Comparison of ENCODE assay signal across 16 cellular contexts in genomic region chr14:74929242-74929641, GRCh38. TPM values are rescaled to one million over a fixed set of nuclear protein-coding genes. Genes with fewer than 3 reads are reported as not detected.
DNase-seq lines count a peak whose midpoint lies in the region; ATAC-seq and TF ChIP-seq lines count a peak whose summit lies in the region.
"Had no signal": no experiment of that assay in that cellular context is flagged by ENCODE, and none has a peak within 500 bp of the region (broad histone marks: within the 10 kb centered on the region; RNA-seq: fewer than 3 reads in every experiment).

No MANE protein-coding gene starts in this region.

- H3K9me3 ChIP-seq in BLaER1 treated with 17β-estradiol and CSF1 and Interleukin-3, amounts not matched to agents 10 nM and 100 nM (replicated peaks in 1 of 11) = no peaks in the 10 kb centered on the region
- H3K9me3 ChIP-seq in T-helper 17 cell (ENCODE audit: control insufficient read depth, low read length, poor library complexity, severe bottlenecking) = no peaks in the 10 kb centered on the region
- H3K9me3 ChIP-seq in smooth muscle cell (replicated peaks; ENCODE audit: low read depth) = no peaks in the 10 kb centered on the region

- peak overlapping the region; percentile 16 for H3K27ac Mint-ChIP-seq in T-helper 17 cell
- H3K27ac Mint-ChIP-seq: CD4-positive, alpha-beta T cell; HFFc6 had no signal

- peaks cover 32% of the 10 kb centered on the region for H3K27me3 Mint-ChIP-seq in T-helper 17 cell

- WGBS in smooth muscle cell (ENCODE audit: low lambda C conversion rate) = 81% methylated on average over 6 of the region's 6 CpGs

- H3K27me3 ChIP-seq in BLaER1 treated with 17β-estradiol and CSF1 and Interleukin-3, amounts not matched to agents 10 nM and 100 nM = no peaks in the 10 kb centered on the region
- H3K27me3 ChIP-seq in smooth muscle cell (ENCODE audit: low read depth) = peaks cover 18% of the 10 kb centered on the region

- H3K79me2 ChIP-seq in smooth muscle cell (ENCODE audit: low read depth) = no peaks in the 10 kb centered on the region

- peaks cover 12% of the 10 kb centered on the region for H3K4me1 Mint-ChIP-seq in T-helper 17 cell

- H3K36me3 ChIP-seq in BLaER1 treated with 17β-estradiol and CSF1 and Interleukin-3, amounts not matched to agents 10 nM and 100 nM = no peaks in the 10 kb centered on the region
- no peaks in the 10 kb centered on the region for H3K36me3 ChIP-seq in smooth muscle cell (ENCODE audit: low read depth)

- H3K27ac ChIP-seq in BLaER1 treated with 17β-estradiol and CSF1 and Interleukin-3, amounts not matched to agents 10 nM and 100 nM = peak overlapping the region in 9 of 11 experiments; percentile 1 to 97 (median 88); a peak in 13 of 22 replicates
- H3K27ac ChIP-seq in smooth muscle cell (ENCODE audit: low read depth) = no peak overlapping the region

- DNase-seq in T-helper 17 cell (no peak), smooth muscle cell (lab: John Stamatoyannopoulos, UW; ENCODE audit: unreplicated experiment) (no peak), NCI-H1105 treated with DMSO at 0.1 percent for 48 hours (lab: John Stamatoyannopoulos, UW) (no peak)
- DNase-seq: 8988T; AML-193; C1 segment of cervical spinal cord; CD4-positive, alpha-beta T cell; DMS79; GOT3; HCEC 1CT; HFFc6 had no signal

- H3K4me1 ChIP-seq in BLaER1 treated with 17β-estradiol and CSF1 and Interleukin-3, amounts not matched to agents 10 nM and 100 nM = peaks cover 54 to 58% (median 58%) of the 10 kb centered on the region in 10 experiments
- no peaks in the 10 kb centered on the region for H3K4me1 ChIP-seq in smooth muscle cell (ENCODE audit: low read depth)

- no peak for TF ChIP-seq CTCF in smooth muscle cell (IDR thresholded peaks at IDR 0.05; ENCODE audit: borderline replicate concordance, insufficient read depth, poor library complexity, severe bottlenecking)

- H4K20me1 ChIP-seq in BLaER1 treated with 17β-estradiol and CSF1 and Interleukin-3, amounts not matched to agents 10 nM and 100 nM = no peaks in the 10 kb centered on the region
- no peaks in the 10 kb centered on the region for H4K20me1 ChIP-seq in smooth muscle cell (ENCODE audit: low read depth)

- peak overlapping the region in 4 of 11 experiments; percentile 3 to 30 (median 8); a peak in 4 of 22 replicates for H3K9ac ChIP-seq in BLaER1 treated with 17β-estradiol and CSF1 and Interleukin-3, amounts not matched to agents 10 nM and 100 nM
- H3K9ac ChIP-seq in smooth muscle cell (ENCODE audit: low read depth) = no peak overlapping the region

- peak overlapping the region; percentile 51 to 92 (median 79) for H3K4me2 ChIP-seq in BLaER1 treated with 17β-estradiol and CSF1 and Interleukin-3, amounts not matched to agents 10 nM and 100 nM
- no peak overlapping the region for H3K4me2 ChIP-seq in smooth muscle cell

- H3F3A ChIP-seq in smooth muscle cell (ENCODE audit: low read depth) = no peaks in the 10 kb centered on the region

- no peak overlapping the region for H3K4me3 Mint-ChIP-seq in T-helper 17 cell
- H3K4me3 Mint-ChIP-seq: CD4-positive, alpha-beta T cell; HFFc6 had no signal

- H2AFZ ChIP-seq in smooth muscle cell (ENCODE audit: low read depth) = no peak overlapping the region

- peaks cover under 1% of the 10 kb centered on the region for H3K36me3 Mint-ChIP-seq in T-helper 17 cell (ENCODE audit: low read depth)

- no peak overlapping the region for H3K4me3 ChIP-seq in BLaER1 treated with 17β-estradiol and CSF1 and Interleukin-3, amounts not matched to agents 10 nM and 100 nM
- no peak overlapping the region for H3K4me3 ChIP-seq in smooth muscle cell
- H3K4me3 ChIP-seq: GM12878 had no signal

- ATAC-seq in T-helper 17 cell (no peak), esophagus mucosa (peak; percentile 58), GM19351 (IDR thresholded peaks at IDR 0.05; ENCODE audit: unreplicated experiment) (no peak)
- ATAC-seq: GM12878 had no signal

RNA-seq across cellular contexts. Expression of gene RPS6KL1, which starts 6.2 kb away (rescaled TPM):
- total RNA-seq in T-helper 17 cell (1 to 10 TPM; 1.0 to 1.9 TPM), esophagus mucosa (1.7 TPM), smooth muscle cell (0.09 TPM in 1 of 2 replicates, not detected in the other)
- not detected in 2 replicates for polyA plus RNA-seq in smooth muscle cell

RNA-seq across cellular contexts. Expression of gene PGF, which starts 26.2 kb away (rescaled TPM):
- not detected for total RNA-seq in T-helper 17 cell
- 4.1 TPM for total RNA-seq in esophagus mucosa
- total RNA-seq in smooth muscle cell = 15.4 and 17.8 TPM in 2 replicates
- 30.6 and 32.2 TPM in 2 replicates for polyA plus RNA-seq in smooth muscle cell

RNA-seq across cellular contexts. Expression of gene DLST, which starts 47.5 kb away (rescaled TPM):
- total RNA-seq in T-helper 17 cell (100 to 1,000 TPM; 127 to 134 TPM), esophagus mucosa (75.7 TPM), smooth muscle cell (45.1 and 46.9 TPM in 2 replicates)
- 4.9 and 7.8 TPM in 2 replicates for polyA plus RNA-seq in smooth muscle cell

RNA-seq across cellular contexts. Expression of gene PROX2, which starts 53.3 kb away (rescaled TPM):
- total RNA-seq in T-helper 17 cell (not detected), esophagus mucosa (not detected), smooth muscle cell (not detected in 2 replicates)
- polyA plus RNA-seq in smooth muscle cell = 0.08 and 0.52 TPM in 2 replicates
- total RNA-seq: G401, HFFc6 had no signal
